In genomic region chr17:50269477-50270429, GRCh38 we compare ENCODE assay signal across 8 cellular contexts. TPM values are rescaled to one million over a fixed set of nuclear protein-coding genes. Genes with fewer than 3 reads are reported as not detected.
DNase-seq lines count a peak whose midpoint lies in the region; ATAC-seq, FAIRE-seq and TF ChIP-seq lines count a peak whose summit lies in the region.

No MANE protein-coding gene starts in this region.

- H3K4me1 Mint-ChIP-seq in activated CD4-positive, alpha-beta memory T cell treated with anti-CD3 and anti-CD28 coated beads for 36 hours (ENCODE audit: low read depth), result peaks cover 5% of the 10 kb centered on the region

- no peak overlapping the region for H3K4me3 Mint-ChIP-seq in activated CD4-positive, alpha-beta memory T cell treated with anti-CD3 and anti-CD28 coated beads for 36 hours

- POLR2A ChIA-PET in activated CD4-positive, alpha-beta memory T cell treated with anti-CD3 and anti-CD28 coated beads for 36 hours (lab: Charles Lee), result no interaction called here
- POLR2A ChIA-PET in endothelial cell of umbilical vein (lab: Charles Lee), result no interaction called here

- dilution Hi-C loops in endothelial cell of umbilical vein (cut with MboI; ENCODE audit: extremely low pct_ligation_motif_present, low sequenced_read_pairs), result no loop called here

- ATAC-seq in mucosa of descending colon, result peak; percentile 58
- no peak for ATAC-seq in GM21528 (IDR thresholded peaks at IDR 0.05; ENCODE audit: low FRiP score, unreplicated experiment)

- no TSS peak for BruUV-seq in endothelial cell of umbilical vein (replicated peaks; lab: Mats Ljungman, UMichigan)

- H3K9me3 ChIP-seq in endothelial cell of umbilical vein (replicated peaks; ENCODE audit: control insufficient read depth, insufficient read depth, low read length) (no peaks in the 10 kb centered on the region), mucosa of descending colon (no peaks in the 10 kb centered on the region)

- no peak overlapping the region for H3K4me3 ChIP-seq in endothelial cell of umbilical vein (replicated peaks in 1 of 3; ENCODE audit: insufficient read depth in 1 of 3, low read depth in 1 of 3, low read length in 3 of 3)
- no peak overlapping the region for H3K4me3 ChIP-seq in mucosa of descending colon

- H3K36me3 Mint-ChIP-seq in activated CD4-positive, alpha-beta memory T cell treated with anti-CD3 and anti-CD28 coated beads for 36 hours, result no peaks in the 10 kb centered on the region

- TF ChIP-seq CTCF in GM20000 (IDR thresholded peaks at IDR 0.05; ENCODE audit: extremely low read depth, missing control alignments) (peak; percentile 84), endothelial cell of umbilical vein (IDR thresholded peaks at IDR 0.05; ENCODE audit: extremely low read depth in 1 of 2, insufficient read depth in 1 of 2, low read depth in 1 of 2, low read length in 2 of 2) (peak; percentile 83 to 84), mucosa of descending colon (IDR thresholded peaks at IDR 0.05) (peak; percentile 64)

- H3K27ac Mint-ChIP-seq in activated CD4-positive, alpha-beta memory T cell treated with anti-CD3 and anti-CD28 coated beads for 36 hours, result no peak overlapping the region

- no peak overlapping the region for H3K9ac ChIP-seq in endothelial cell of umbilical vein (replicated peaks; ENCODE audit: extremely low read depth, insufficient read depth, low read length)

- DNase-seq in Ammon's horn (ENCODE audit: low spot score) (peak; percentile 56), GM20000 (ENCODE audit: low spot score) (peak; percentile 81), NCI-H510A (lab: John Stamatoyannopoulos, UW) (peak; percentile 26), endothelial cell of umbilical vein (ENCODE audit: low read depth, low spot score) (peak; percentile 51), mucosa of descending colon (peak in 2 of 3 donors; percentile 73 to 82)
- peak; percentile 79 for DNase-seq in activated CD4-positive, alpha-beta memory T cell treated with anti-CD3 and anti-CD28 coated beads for 36 hours
- DNase-seq in stimulated activated CD8-positive, alpha-beta memory T cell treated with anti-CD3 and anti-CD28 coated beads, Interleukin-4, amount 100 ng/mL, for 48 hours, result peak; percentile 82

- no peak for TF ChIP-seq POLR2A in endothelial cell of umbilical vein (IDR thresholded peaks at IDR 0.05; ENCODE audit: low read depth, low read length)

- peaks cover 3 to 6% of the 10 kb centered on the region in 2 experiments for H3K27me3 ChIP-seq in endothelial cell of umbilical vein (ENCODE audit: control insufficient read depth in 2 of 2, insufficient read depth in 2 of 2, low read length in 2 of 2)

- intact Hi-C loops in activated CD4-positive, alpha-beta memory T cell treated with anti-CD3 and anti-CD28 coated beads for 36 hours (cut with micrococcal nuclease), result loop anchor here (1.0 to 5.0 kb wide), 3 partner anchors 63 to 177 kb away; no protein-coding TSS in a partner anchor
- intact Hi-C loops in endothelial cell of umbilical vein (cut with micrococcal nuclease) (loop anchor here (10.0 kb wide), 1 partner anchor 155 kb away; no protein-coding TSS in a partner anchor), mucosa of descending colon (cut with DNase I, micrococcal nuclease) (loop anchor here in 1 of 2 donors (5.0 kb wide), 1 partner anchor 67 kb away; the partner anchor contains the start of gene COL1A1)

- H3K79me2 ChIP-seq in endothelial cell of umbilical vein (ENCODE audit: control insufficient read depth, insufficient read depth, low read length), result no peaks in the 10 kb centered on the region

- H4K20me1 ChIP-seq in endothelial cell of umbilical vein (replicated peaks; ENCODE audit: control insufficient read depth, extremely low read depth, insufficient read depth, low read length), result no peaks in the 10 kb centered on the region

- H3K36me3 ChIP-seq in endothelial cell of umbilical vein (ENCODE audit: control insufficient read depth in 2 of 2, extremely low read depth in 1 of 2, insufficient read depth in 2 of 2, low read length in 2 of 2), result no peaks in the 10 kb centered on the region
- H3K36me3 ChIP-seq in mucosa of descending colon (ENCODE audit: low read depth), result no peaks in the 10 kb centered on the region

- H3K27ac ChIP-seq in endothelial cell of umbilical vein (ENCODE audit: insufficient read depth, low read depth, low read length), result no peak overlapping the region

- no peaks in the 10 kb centered on the region for H3K9me1 ChIP-seq in endothelial cell of umbilical vein (replicated peaks; ENCODE audit: control insufficient read depth, extremely low read depth, insufficient read depth, low read length)

- peak; percentile 85 for FAIRE-seq in endothelial cell of umbilical vein (lab: Jason Lieb, UNC)

- peaks cover 15% of the 10 kb centered on the region for H3K27me3 Mint-ChIP-seq in activated CD4-positive, alpha-beta memory T cell treated with anti-CD3 and anti-CD28 coated beads for 36 hours

- CTCF ChIA-PET in activated CD4-positive, alpha-beta memory T cell treated with anti-CD3 and anti-CD28 coated beads for 36 hours (lab: Charles Lee), result interaction anchor here (0.6 to 15.1 kb wide), 9 partner anchors 10 to 100 kb away, joined by 3 to 324 read pairs (median 6); partner anchors contain the start of gene COL1A1
- CTCF ChIA-PET in endothelial cell of umbilical vein (lab: Charles Lee), result interaction anchor here (0.7 to 11.4 kb wide), 12 partner anchors 10 to 100 kb away, joined by 3 to 236 read pairs (median 4); partner anchors contain the start of gene COL1A1

- H3K4me1 ChIP-seq in endothelial cell of umbilical vein (ENCODE audit: control insufficient read depth, extremely low read depth, insufficient read depth, low read length) (peaks cover 9% of the 10 kb centered on the region), mucosa of descending colon (ENCODE audit: low read depth) (peaks cover 15% of the 10 kb centered on the region)

- no peaks in the 10 kb centered on the region for H3K9me3 Mint-ChIP-seq in activated CD4-positive, alpha-beta memory T cell treated with anti-CD3 and anti-CD28 coated beads for 36 hours

- H3K4me2 ChIP-seq in endothelial cell of umbilical vein (ENCODE audit: insufficient read depth, low read length), result no peak overlapping the region

- H2AFZ ChIP-seq in endothelial cell of umbilical vein (ENCODE audit: low read depth, low read length), result no peak overlapping the region

TF ChIP-seq in endothelial cell of umbilical vein, 7 proteins besides CTCF, POLR2A, EP300 and RAD21:
- TF ChIP-seq GATA2 (IDR thresholded peaks at IDR 0.05; ENCODE audit: insufficient read depth, insufficient read length, low read depth, low read length) (no peak), JUN (IDR thresholded peaks at IDR 0.05; ENCODE audit: borderline replicate concordance, insufficient read depth, insufficient read length, low read depth) (no peak), MYC (IDR thresholded peaks at IDR 0.05; ENCODE audit: low read depth, low read length) (no peak), POLR2AphosphoS5 (IDR thresholded peaks at IDR 0.05; ENCODE audit: insufficient read depth, low read depth, low read length) (no peak), FOS (IDR thresholded peaks at IDR 0.05; ENCODE audit: borderline replicate concordance, insufficient read depth, low read length) (no peak), EZH2 (IDR thresholded peaks at IDR 0.05; ENCODE audit: borderline replicate concordance, low read depth, low read length, severe bottlenecking) (no peak)
- TF ChIP-seq, protein P1, sequence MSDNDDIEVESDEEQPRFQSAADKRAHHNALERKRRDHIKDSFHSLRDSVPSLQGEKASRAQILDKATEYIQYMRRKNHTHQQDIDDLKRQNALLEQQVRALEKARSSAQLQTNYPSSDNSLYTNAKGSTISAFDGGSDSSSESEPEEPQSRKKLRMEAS (IDR thresholded peaks at IDR 0.05; ENCODE audit: insufficient read depth, insufficient read length), result no peak
TF ChIP-seq in endothelial cell of umbilical vein: peak in this region for 0.

RNA-seq across cellular contexts. Expression of gene TMEM92, which starts 4.5 kb away (rescaled TPM):
- total RNA-seq in activated CD4-positive, alpha-beta memory T cell treated with anti-CD3 and anti-CD28 coated beads for 36 hours, result under 1 TPM in 1 of 2 experiments, not detected in 1; 0.07 TPM
- total RNA-seq in endothelial cell of umbilical vein (not detected in 2 replicates), mucosa of descending colon (1 to 10 TPM; 1.3 to 2.8 (median 2.6) TPM)
- 0.03 and 0.06 TPM in 2 replicates for polyA plus RNA-seq in endothelial cell of umbilical vein
- 0.01 TPM in 1 of 2 replicates, not detected in the other for polyA plus RNA-seq in endothelial cell of umbilical vein (2011; cell fraction: cytosol; rRNA removed)
- polyA plus RNA-seq in endothelial cell of umbilical vein (2011; cell fraction: nucleus; rRNA removed), result not detected in 2 replicates
- 0.12 and 0.70 TPM in 2 replicates for polyA plus RNA-seq in endothelial cell of umbilical vein (2012)
- polyA minus RNA-seq in endothelial cell of umbilical vein, result not detected in 2 replicates
- 3.4 TPM for polyA minus RNA-seq in endothelial cell of umbilical vein (2011; cell fraction: cytosol; rRNA and poly(A)+ RNA removed)
- not detected in 2 replicates for polyA minus RNA-seq in endothelial cell of umbilical vein (2011; cell fraction: nucleus; rRNA and poly(A)+ RNA removed)

Comparison
In these comparisons a context has a peak if more than half of its experiments do, and no peak if none do; other contexts are left out.
1. DNase-seq: peak in every context shown above with its lines; median percentile 82 in stimulated activated CD8-positive, alpha-beta memory T cell treated with anti-CD3 and anti-CD28 coated beads, Interleukin-4, amount 100 ng/mL, for 48 hours; 81 in GM20000; 79 in activated CD4-positive, alpha-beta memory T cell treated with anti-CD3 and anti-CD28 coated beads for 36 hours; 78 in mucosa of descending colon; 56 in Ammon's horn; 51 in endothelial cell of umbilical vein; 26 in NCI-H510A.